ENCODE assay signal across 1 cellular context in the genomic region with DNA sequence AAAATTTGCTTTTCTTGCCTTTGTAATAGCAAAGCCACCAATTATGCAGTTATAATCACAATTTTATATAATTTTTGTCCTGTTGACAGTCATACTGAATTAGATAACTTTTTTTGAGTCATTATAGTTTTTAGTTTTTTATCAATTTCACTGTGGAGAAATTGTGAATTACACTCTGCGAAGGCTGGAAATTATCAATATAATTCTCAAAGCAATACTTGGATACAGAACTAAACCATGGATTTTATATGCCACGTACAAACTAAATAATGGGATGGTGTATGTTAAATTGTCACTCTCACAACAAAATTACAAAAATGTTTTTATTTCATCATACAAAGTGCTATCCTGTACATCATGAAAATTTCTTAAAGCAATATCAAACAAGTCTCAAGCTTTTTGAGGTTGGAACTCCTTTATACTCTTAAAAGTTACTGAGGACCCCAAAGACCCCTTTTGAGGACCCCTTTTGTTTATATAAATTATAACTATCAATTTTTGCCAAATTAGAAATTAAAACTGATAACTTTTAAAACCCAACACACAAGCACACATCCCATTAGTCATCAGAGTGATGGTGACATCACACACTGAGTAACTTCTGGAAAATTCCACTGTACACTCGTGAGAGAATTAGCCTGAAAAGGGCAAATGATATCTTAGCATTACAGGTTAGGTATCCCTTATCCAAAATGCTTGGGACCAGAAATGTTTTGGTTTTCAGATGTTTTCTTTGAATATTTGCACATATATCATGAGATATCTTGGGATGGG.
TF ChIP-seq lines count a peak whose summit lies in the region.

No MANE protein-coding gene starts in this region.

TF ChIP-seq in endothelial cell of umbilical vein, 7 proteins besides CTCF, POLR2A, EP300 and RAD21:
- TF ChIP-seq FOS (IDR thresholded peaks at IDR 0.05; ENCODE audit: borderline replicate concordance, insufficient read depth, low read length) (peak; percentile 65), JUN (IDR thresholded peaks at IDR 0.05; ENCODE audit: borderline replicate concordance, insufficient read depth, insufficient read length, low read depth) (peak; percentile 58), EZH2 (IDR thresholded peaks at IDR 0.05; ENCODE audit: borderline replicate concordance, low read depth, low read length, severe bottlenecking) (no peak), MYC (IDR thresholded peaks at IDR 0.05; ENCODE audit: low read depth, low read length) (no peak)
